8 cellular contexts compared by ENCODE assay signal in the genomic region with DNA sequence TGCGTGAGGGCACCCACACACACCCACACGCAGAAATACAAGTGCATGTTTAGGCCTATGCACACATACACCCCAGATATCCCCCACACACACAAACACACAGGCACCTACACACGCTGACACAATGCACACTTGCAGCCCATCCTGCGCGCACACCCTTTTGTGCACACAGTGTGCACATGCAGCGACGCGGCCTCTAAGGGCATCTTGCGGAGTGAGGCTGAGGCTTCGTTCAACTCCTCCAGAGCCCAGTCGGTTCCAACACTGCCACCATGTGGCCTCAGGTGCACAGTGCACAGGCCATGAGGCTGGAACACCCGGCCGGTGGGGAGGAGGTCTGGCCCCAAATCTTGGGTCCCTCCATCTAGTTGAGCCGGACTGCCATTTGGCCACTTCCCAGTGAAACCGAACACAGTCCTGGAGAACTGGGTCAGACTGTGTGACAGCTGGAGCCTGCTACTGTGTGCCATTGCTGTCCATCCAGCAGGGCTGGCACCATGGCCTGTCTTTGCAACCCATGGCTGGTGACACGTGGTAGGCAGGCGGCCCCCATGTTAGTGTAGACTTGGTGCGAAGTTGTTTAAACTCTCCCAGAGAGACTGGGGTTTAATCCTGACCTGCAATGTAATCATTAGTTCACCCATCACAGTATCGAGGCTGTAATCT.
DNase-seq lines count a peak whose midpoint lies in the region; ATAC-seq lines count a peak whose summit lies in the region.

No MANE protein-coding gene starts in this region.

- peak; percentile 71 for ATAC-seq in HG02571 (IDR thresholded peaks at IDR 0.05; ENCODE audit: unreplicated experiment)
- peak; percentile 98 for ATAC-seq in left lobe of liver
- ATAC-seq in HG02588 (IDR thresholded peaks at IDR 0.05; ENCODE audit: unreplicated experiment) = no peak

- DNase-seq in DMS153 (lab: John Stamatoyannopoulos, UW) (peak; percentile 64), NCI-H2171 (lab: John Stamatoyannopoulos, UW) (peak; percentile 65), cerebellum (ENCODE audit: low spot score) (peak; percentile 72), left lobe of liver (ENCODE audit: low spot score) (peak; percentile 77)
- DNase-seq in activated CD4-positive, alpha-beta T cell treated with anti-CD3 and anti-CD28 coated beads for 1 hour = peak; percentile 51
- DNase-seq in stimulated activated CD4-positive, alpha-beta T cell treated with anti-CD3 and anti-CD28 coated beads, Interleukin-4, amount 100 ng/mL, for 24 hours = peak; percentile 76
